Comparison of ENCODE assay signal across 31 cellular contexts in the genomic region with DNA sequence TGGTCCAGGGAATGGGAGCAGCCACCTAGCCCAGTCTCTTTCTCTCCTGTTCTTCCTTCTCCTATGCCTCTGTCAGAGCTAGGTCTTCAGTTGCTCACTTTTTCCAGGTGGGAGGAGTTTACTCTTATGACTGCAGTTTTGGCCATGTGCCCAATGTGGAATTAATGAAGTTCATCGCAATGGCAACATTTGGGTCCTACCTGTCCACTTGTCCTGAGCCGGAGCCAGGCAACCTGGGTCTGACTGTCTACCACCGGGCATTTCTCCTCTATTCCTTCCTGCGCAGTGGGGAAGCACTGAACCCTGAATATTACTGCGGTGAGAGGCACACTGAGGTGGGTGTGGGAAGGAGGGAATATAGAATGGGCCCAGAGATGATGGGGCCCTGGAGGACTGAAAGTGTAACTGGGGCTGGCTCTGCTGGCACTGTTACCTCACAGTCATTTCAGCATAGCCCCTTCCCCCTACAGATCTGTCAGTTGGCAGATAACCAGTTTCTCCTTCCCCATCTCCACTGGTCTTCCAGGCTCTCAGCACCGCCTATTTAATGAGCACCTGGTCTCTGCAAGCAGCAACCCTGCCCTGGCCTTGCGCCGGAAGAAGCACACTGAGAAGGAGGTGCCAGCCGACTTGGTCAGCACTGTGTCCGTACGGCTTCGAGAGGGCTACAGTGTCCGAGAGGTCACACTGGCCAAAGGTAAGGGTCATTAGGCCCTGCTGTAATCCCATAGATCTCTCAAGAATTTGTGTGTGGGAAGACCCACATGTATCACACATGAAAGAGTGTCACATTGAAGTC.
"Had no signal": no experiment of that assay in that cellular context is flagged by ENCODE, and none has a peak within 500 bp of the region (broad histone marks: within the 10 kb centered on the region; RNA-seq: fewer than 3 reads in every experiment).

No MANE protein-coding gene starts in this region.

- ATAC-seq: activated CD4-positive, CD25-positive, alpha-beta regulatory T cell treated with anti-CD3 and anti-CD28 coated beads, Interleukin-2, amount 50 U/mL, for 24 hours; activated CD8-positive, alpha-beta memory T cell treated with anti-CD3 and anti-CD28 coated beads, Interleukin-2, amount 10 ng/mL, durations not matched to agents 7 days and 5 days; left ventricle myocardium superior; sciatic nerve; upper lobe of right lung had no signal

- H3K27me3 ChIP-seq: breast epithelium, esophagus squamous epithelium, neutrophil, ovary, stomach, tibial artery, upper lobe of right lung had no signal

- H3K9me3 ChIP-seq: breast epithelium, neutrophil, ovary, prostate gland, stomach, tibial artery, upper lobe of right lung had no signal

- H3K4me3 ChIP-seq: breast epithelium, esophagus squamous epithelium, ovary, prostate gland, skin epidermis, stomach, tibial artery, upper lobe of right lung had no signal

- H3K27me3 Mint-ChIP-seq: activated CD4-positive, alpha-beta memory T cell treated with anti-CD3 and anti-CD28 coated beads, Interleukin-2, amount 10 ng/mL, durations not matched to agents 7 days and 5 days; activated CD4-positive, alpha-beta T cell treated with anti-CD3 and anti-CD28 coated beads, Interleukin-2, amount 10 ng/mL, durations not matched to agents 7 days and 5 days; activated CD8-positive, alpha-beta memory T cell treated with anti-CD3 and anti-CD28 coated beads, Interleukin-2, amount 10 ng/mL, durations not matched to agents 7 days and 5 days; stimulated activated naive B cell treated with anti-CD40 and anti-IgM and Interleukin-4, amounts not matched to agents 10 μg/mL and 1 μg/mL and 100 μg/mL, for 72 hours had no signal

- DNase-seq: activated CD4-positive, alpha-beta memory T cell treated with anti-CD3 and anti-CD28 coated beads, Interleukin-2, amount 10 ng/mL, durations not matched to agents 7 days and 5 days; activated CD4-positive, alpha-beta T cell treated with anti-CD3 and anti-CD28 coated beads, Interleukin-2, amount 10 ng/mL, durations not matched to agents 7 days and 5 days; activated CD8-positive, alpha-beta memory T cell treated with anti-CD3 and anti-CD28 coated beads, Interleukin-2, amount 10 ng/mL, durations not matched to agents 7 days and 5 days; activated effector memory CD4-positive, alpha-beta T cell treated with anti-CD3 and anti-CD28 coated beads, Interleukin-2, amount 50 U/mL, for 16 hours; activated naive CD4-positive, alpha-beta T cell treated with anti-CD3 and anti-CD28 coated beads, Interleukin-2, amount 50 U/mL, for 16 hours; dermis blood vessel endothelial cell; effector CD4-positive, alpha-beta T cell; esophagus squamous epithelium; foreskin melanocyte; left ventricle myocardium superior; ovary; retina; stimulated activated CD4-positive, alpha-beta T cell treated with anti-CD3 and anti-CD28 coated beads, Interleukin-12 subunit alpha, Interleukin-12 subunit beta, amount 100 ng/mL, for 4 hours; stimulated activated CD4-positive, alpha-beta T cell treated with anti-CD3 and anti-CD28 coated beads, Interleukin-4, amount 100 ng/mL, for 4 hours; stimulated activated CD8-positive, alpha-beta memory T cell treated with anti-CD3 and anti-CD28 coated beads, Interleukin-4, amount 100 ng/mL, for 48 hours; stimulated activated naive B cell treated with anti-CD40 and anti-IgM and Interleukin-4, amounts not matched to agents 10 μg/mL and 1 μg/mL and 100 μg/mL, for 72 hours; stomach; SW 1271; T-helper 9 cell; upper lobe of right lung had no signal

- H3K9me3 Mint-ChIP-seq: activated CD4-positive, alpha-beta memory T cell treated with anti-CD3 and anti-CD28 coated beads, Interleukin-2, amount 10 ng/mL, durations not matched to agents 7 days and 5 days; activated CD4-positive, alpha-beta T cell treated with anti-CD3 and anti-CD28 coated beads, Interleukin-2, amount 10 ng/mL, durations not matched to agents 7 days and 5 days; nephron; stimulated activated naive B cell treated with anti-CD40 and anti-IgM and Interleukin-4, amounts not matched to agents 10 μg/mL and 1 μg/mL and 100 μg/mL, for 72 hours; T-helper 1 cell treated with Interleukin-12 subunit alpha and Interleukin-12 subunit beta and Interleukin-4 antibody, amounts not matched to agents 30 μg/mL and 1 μg/mL, for 36 hours had no signal

- H3K4me3 Mint-ChIP-seq: activated CD4-positive, alpha-beta memory T cell treated with anti-CD3 and anti-CD28 coated beads, Interleukin-2, amount 10 ng/mL, durations not matched to agents 7 days and 5 days; activated CD4-positive, alpha-beta T cell treated with anti-CD3 and anti-CD28 coated beads, Interleukin-2, amount 10 ng/mL, durations not matched to agents 7 days and 5 days; activated CD8-positive, alpha-beta memory T cell treated with anti-CD3 and anti-CD28 coated beads, Interleukin-2, amount 10 ng/mL, durations not matched to agents 7 days and 5 days; nephron; stimulated activated naive B cell treated with anti-CD40 and anti-IgM and Interleukin-4, amounts not matched to agents 10 μg/mL and 1 μg/mL and 100 μg/mL, for 72 hours; T-helper 1 cell treated with Interleukin-12 subunit alpha and Interleukin-12 subunit beta and Interleukin-4 antibody, amounts not matched to agents 30 μg/mL and 1 μg/mL, for 36 hours had no signal

- H3K36me3 ChIP-seq: ovary had no signal

- H3K4me1 Mint-ChIP-seq: activated CD8-positive, alpha-beta memory T cell treated with anti-CD3 and anti-CD28 coated beads, Interleukin-2, amount 10 ng/mL, durations not matched to agents 7 days and 5 days; nephron; stimulated activated naive B cell treated with anti-CD40 and anti-IgM and Interleukin-4, amounts not matched to agents 10 μg/mL and 1 μg/mL and 100 μg/mL, for 72 hours had no signal

- H3K27ac Mint-ChIP-seq: activated CD4-positive, alpha-beta memory T cell treated with anti-CD3 and anti-CD28 coated beads, Interleukin-2, amount 10 ng/mL, durations not matched to agents 7 days and 5 days; activated CD4-positive, alpha-beta T cell treated with anti-CD3 and anti-CD28 coated beads, Interleukin-2, amount 10 ng/mL, durations not matched to agents 7 days and 5 days; activated CD8-positive, alpha-beta memory T cell treated with anti-CD3 and anti-CD28 coated beads, Interleukin-2, amount 10 ng/mL, durations not matched to agents 7 days and 5 days; nephron; stimulated activated naive B cell treated with anti-CD40 and anti-IgM and Interleukin-4, amounts not matched to agents 10 μg/mL and 1 μg/mL and 100 μg/mL, for 72 hours; T-helper 1 cell treated with Interleukin-12 subunit alpha and Interleukin-12 subunit beta and Interleukin-4 antibody, amounts not matched to agents 30 μg/mL and 1 μg/mL, for 36 hours had no signal

- H3K27ac ChIP-seq: breast epithelium, epithelial cell of prostate, esophagus squamous epithelium, neutrophil, ovary, prostate gland, skin epidermis, stomach, tibial artery, upper lobe of right lung, VCaP had no signal
